Comparison of ENCODE assay signal across 8 cellular contexts in the genomic region with DNA sequence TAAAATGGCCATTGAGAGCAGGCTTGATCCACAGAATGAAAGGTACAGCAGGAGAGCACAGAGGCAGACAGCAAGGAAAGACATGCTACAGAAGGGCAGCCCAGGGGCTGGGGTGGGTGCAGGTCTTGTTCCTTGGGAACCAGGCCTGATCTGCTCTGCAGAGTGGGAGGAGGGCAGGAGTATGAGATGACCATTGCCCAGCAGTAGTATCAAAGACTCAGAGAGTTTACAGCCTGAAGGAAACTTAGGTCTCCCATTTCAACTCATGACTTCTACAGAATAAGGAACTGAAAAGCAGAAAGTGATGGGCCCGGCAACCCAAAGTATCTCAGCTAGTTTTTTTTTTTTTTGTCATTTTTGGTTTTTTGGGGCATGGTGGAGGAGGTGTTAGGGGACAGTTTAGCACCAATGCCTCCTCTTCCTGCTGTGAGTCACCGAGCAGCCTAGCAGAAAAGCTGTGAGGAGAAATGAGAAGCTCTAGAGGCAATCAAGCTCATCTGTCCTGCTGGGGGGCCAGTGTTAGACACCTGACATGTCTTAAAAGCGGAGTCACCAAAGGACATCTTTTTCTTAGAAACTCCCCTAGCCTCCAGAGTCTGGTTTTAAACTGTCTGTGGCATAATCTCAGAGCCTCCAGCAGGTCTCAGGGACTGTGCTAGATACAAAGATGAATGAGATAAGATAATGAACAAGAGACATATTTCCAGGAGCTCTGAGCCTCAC. TPM values are rescaled to one million over a fixed set of nuclear protein-coding genes. Genes with fewer than 3 reads are reported as not detected.
DNase-seq lines count a peak whose midpoint lies in the region; ATAC-seq and TF ChIP-seq lines count a peak whose summit lies in the region.

No MANE protein-coding gene starts in this region.

- H2BK120ac ChIP-seq in neuronal stem cell (ENCODE audit: low read depth, low read length): no peak overlapping the region

- H3K4me1 ChIP-seq in neuronal stem cell (ENCODE audit: control insufficient read depth in 2 of 2, insufficient read depth in 1 of 2, low read depth in 1 of 2, low read length in 2 of 2): peaks cover 0 to 4% of the 10 kb centered on the region in 2 donors

- no peak overlapping the region for H3K27ac ChIP-seq in neuronal stem cell (replicated peaks; ENCODE audit: low read length)

- TF ChIP-seq CTCF in GM10266 (IDR thresholded peaks at IDR 0.05; ENCODE audit: control insufficient read depth, insufficient read depth, low read depth, missing control alignments): no peak

- H3K23ac ChIP-seq in neuronal stem cell (ENCODE audit: low read depth, low read length, poor library complexity): no peak overlapping the region

- H3K9me3 ChIP-seq in neuronal stem cell (replicated peaks in 1 of 2; ENCODE audit: control insufficient read depth in 2 of 2, insufficient read depth in 1 of 2, low read depth in 1 of 2, low read length in 2 of 2): no peaks in the 10 kb centered on the region

- H2BK12ac ChIP-seq in neuronal stem cell (ENCODE audit: low read length): no peak overlapping the region

- no peaks in the 10 kb centered on the region for H3K36me3 ChIP-seq in neuronal stem cell (replicated peaks in 1 of 2; ENCODE audit: control insufficient read depth in 2 of 2, insufficient read depth in 2 of 2, low read length in 2 of 2)

- no peaks in the 10 kb centered on the region for H3K9me3 Mint-ChIP-seq in activated T-helper 17 cell treated with anti-CD3 and anti-CD28 coated beads, Interleukin-2, amount 50 U/mL, for 72 hours

- peak overlapping the region; percentile 16 for H3K4me3 Mint-ChIP-seq in activated T-helper 17 cell treated with anti-CD3 and anti-CD28 coated beads, Interleukin-2, amount 50 U/mL, for 72 hours

- H3K4me2 ChIP-seq in neuronal stem cell (ENCODE audit: insufficient read depth, low read length, poor library complexity, severe bottlenecking): no peak overlapping the region

- H3K27ac Mint-ChIP-seq in activated T-helper 17 cell treated with anti-CD3 and anti-CD28 coated beads, Interleukin-2, amount 50 U/mL, for 72 hours: peak overlapping the region; percentile 28

- H4K8ac ChIP-seq in neuronal stem cell (ENCODE audit: low read depth, low read length): no peak overlapping the region

- peaks cover 21% of the 10 kb centered on the region for H3K4me1 Mint-ChIP-seq in activated T-helper 17 cell treated with anti-CD3 and anti-CD28 coated beads, Interleukin-2, amount 50 U/mL, for 72 hours

- H2AK5ac ChIP-seq in neuronal stem cell (ENCODE audit: low read depth, low read length): no peak overlapping the region

- H3K4me3 ChIP-seq in neuronal stem cell (ENCODE audit: low read length in 2 of 2): no peak overlapping the region

- no peak overlapping the region for H4K91ac ChIP-seq in neuronal stem cell (ENCODE audit: low read depth, low read length, poor library complexity)

- ATAC-seq in GM19463 (IDR thresholded peaks at IDR 0.05; ENCODE audit: unreplicated experiment): peak; percentile 49
- ATAC-seq in HG03469 (IDR thresholded peaks at IDR 0.05; ENCODE audit: unreplicated experiment): peak; percentile 35
- ATAC-seq in activated T-helper 17 cell treated with anti-CD3 and anti-CD28 coated beads, Interleukin-2, amount 50 U/mL, for 72 hours (replicated peaks): peak; percentile 65

- intact Hi-C loops in posterior vena cava (cut with DNase I): no loop called here

- H2BK15ac ChIP-seq in neuronal stem cell (ENCODE audit: low read length): no peak overlapping the region

- WGBS in neuronal stem cell (ENCODE audit: extremely low coverage in 2 of 2, insufficient read length in 2 of 2, insufficient replicate concordance in 1 of 2), 2 donors: no CpG with 5 or more reads among the region's 3 CpGs

- DNase-seq in GM10266 (ENCODE audit: extremely low spot score): peak; percentile 55
- peak; percentile 35 for DNase-seq in stimulated activated CD4-positive, alpha-beta T cell treated with anti-CD3 and anti-CD28 coated beads, Interleukin-4, amount 100 ng/mL, for 24 hours
- no peak for DNase-seq in posterior vena cava (ENCODE audit: low spot score)
- no peak for DNase-seq in KG1 (lab: John Stamatoyannopoulos, UW)
- DNase-seq in neuronal stem cell (ENCODE audit: low spot score): no peak

- H3K9ac ChIP-seq in neuronal stem cell (ENCODE audit: low read depth, low read length, poor library complexity): no peak overlapping the region

- H3K27me3 ChIP-seq in neuronal stem cell (ENCODE audit: control insufficient read depth in 3 of 3, insufficient read depth in 3 of 3, low read depth in 1 of 3, low read length in 3 of 3): no peaks in the 10 kb centered on the region

- H2AFZ ChIP-seq in neuronal stem cell (ENCODE audit: low read length): no peak overlapping the region

- H3K4ac ChIP-seq in neuronal stem cell (ENCODE audit: low read length): no peak overlapping the region

- no peaks in the 10 kb centered on the region for H3K36me3 Mint-ChIP-seq in activated T-helper 17 cell treated with anti-CD3 and anti-CD28 coated beads, Interleukin-2, amount 50 U/mL, for 72 hours (ENCODE audit: low read depth)

- H3K18ac ChIP-seq in neuronal stem cell (ENCODE audit: low read length): no peak overlapping the region

- H3K27me3 Mint-ChIP-seq in activated T-helper 17 cell treated with anti-CD3 and anti-CD28 coated beads, Interleukin-2, amount 50 U/mL, for 72 hours: peaks cover 5% of the 10 kb centered on the region

- no peak overlapping the region for H3K14ac ChIP-seq in neuronal stem cell (ENCODE audit: low read length)

- H2BK5ac ChIP-seq in neuronal stem cell (ENCODE audit: low read length): no peak overlapping the region

- no peaks in the 10 kb centered on the region for H3K79me1 ChIP-seq in neuronal stem cell (ENCODE audit: low read depth, low read length)

RNA-seq across cellular contexts. Expression of gene HERPUD2, which starts 34.3 kb away (rescaled TPM):
- total RNA-seq in activated T-helper 17 cell treated with anti-CD3 and anti-CD28 coated beads, Interleukin-2, amount 50 U/mL, for 72 hours: 10 to 100 TPM; 25.3 to 27.4 TPM
- 10 to 100 TPM; 21.1 to 22.4 TPM for total RNA-seq in posterior vena cava
- polyA plus RNA-seq in neuronal stem cell (2013, experiment 1 of 2): 36.4 TPM
- polyA plus RNA-seq in neuronal stem cell (2013, experiment 2 of 2): 37.9 TPM

Comparison
In these comparisons a context has a peak if more than half of its experiments do, and no peak if none do; other contexts are left out.
1. DNase-seq: peak in GM10266 (single experiment) and stimulated activated CD4-positive, alpha-beta T cell treated with anti-CD3 and anti-CD28 coated beads, Interleukin-4, amount 100 ng/mL, for 24 hours (single experiment); none in posterior vena cava (single experiment), KG1 (single experiment) and neuronal stem cell (single experiment).
2. Peak in every context shown above with its lines, with median percentiles within 50 percentile points of each other: ATAC-seq.